In the genomic region with DNA sequence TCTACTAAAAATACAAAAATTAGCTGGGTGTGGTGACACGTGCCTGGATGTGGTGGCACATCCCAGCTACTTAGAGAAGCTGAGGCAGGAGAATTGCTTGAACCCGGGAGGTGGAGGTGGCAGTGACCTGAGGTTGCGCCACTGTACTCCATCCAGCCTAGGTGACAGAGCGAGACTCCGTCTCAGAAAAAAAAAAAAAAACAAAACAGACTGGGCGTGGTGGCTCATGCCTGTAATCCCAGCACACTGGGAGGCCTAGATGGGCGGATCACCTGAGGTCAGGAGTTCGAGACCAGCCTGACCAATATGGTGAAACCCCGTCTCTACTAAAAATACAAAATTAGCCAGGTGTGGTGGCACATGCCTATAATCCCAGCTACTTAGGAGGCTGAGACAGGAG, we compare ENCODE assay signal across 11 cellular contexts. TPM values are rescaled to one million over a fixed set of nuclear protein-coding genes. Genes with fewer than 3 reads are reported as not detected.
DNase-seq lines count a peak whose midpoint lies in the region; ATAC-seq, FAIRE-seq and TF ChIP-seq lines count a peak whose summit lies in the region.
"Not testable (repeated sequence)": the region's sequence is repeated elsewhere in the genome, so short reads cannot be mapped to it uniquely, and the experiment has no call there.
"Had no signal": no experiment of that assay in that cellular context is flagged by ENCODE, and none has a peak within 500 bp of the region (broad histone marks: within the 10 kb centered on the region; RNA-seq: fewer than 3 reads in every experiment).

No MANE protein-coding gene starts in this region.

- TF ChIP-seq EP300 in K562 (IDR thresholded peaks at IDR 0.05; ENCODE audit: low read length); HepG2 (IDR thresholded peaks at IDR 0.05; ENCODE audit: low read depth in 2 of 2, low read length in 2 of 2); HepG2 (CRISPR knock-in tag; IDR thresholded peaks at IDR 0.05; ENCODE audit: borderline replicate concordance): not testable (repeated sequence)

- not testable (repeated sequence) for H4K20me1 ChIP-seq in HCT116 (ENCODE audit: insufficient read depth); K562 (replicated peaks; ENCODE audit: control insufficient read depth, insufficient read depth, low read length); HepG2 (ENCODE audit: insufficient read depth, low read length)

- H3K9me2 ChIP-seq in HCT116 (ENCODE audit: insufficient read depth): not testable (repeated sequence)

- 42% methylated on average over 4 of the region's 9 CpGs for WGBS in K562 (ENCODE audit: insufficient coverage, low coverage, missing lambda C conversion rate)
- 12% methylated on average over 9 of the region's 9 CpGs for WGBS in HepG2 (ENCODE audit: low lambda C conversion rate)

- not testable (repeated sequence) for H3K27me3 ChIP-seq in HCT116 (ENCODE audit: insufficient read depth, low read length)
- peaks cover 4 to 27% of the 10 kb centered on the region in 2 experiments; a peak in 4 of 5 replicates for H3K27me3 ChIP-seq in K562 (ENCODE audit: control insufficient read depth in 2 of 2, insufficient read depth in 2 of 2, low read length in 2 of 2)
- H3K27me3 ChIP-seq in HepG2 (ENCODE audit: control insufficient read depth in 1 of 2, insufficient read depth in 2 of 2, low read length in 2 of 2): peaks cover 22 to 42% of the 10 kb centered on the region in 2 experiments

- FAIRE-seq in K562 (lab: Jason Lieb, UNC); HepG2 (lab: Jason Lieb, UNC): not testable (repeated sequence)

- peak overlapping the region; percentile 14 for H3K27ac Mint-ChIP-seq in T-helper 17 cell
- peak overlapping the region; percentile 46 for H3K27ac Mint-ChIP-seq in activated CD4-positive, alpha-beta T cell treated with anti-CD3 and anti-CD28 coated beads, Interleukin-2, amount 10 ng/mL, durations not matched to agents 7 days and 5 days

- POLR2A ChIA-PET in HCT116 (lab: Charles Lee); activated CD4-positive, alpha-beta T cell treated with anti-CD3 and anti-CD28 coated beads, Interleukin-2, amount 10 ng/mL, durations not matched to agents 7 days and 5 days (lab: Charles Lee): not testable (repeated sequence)
- POLR2A ChIA-PET in HEK293 (lab: Yijun Ruan, JAX): interaction anchor here (0.6 kb wide), 1 partner anchor 38 kb away, joined by 6 read pairs; no protein-coding TSS in a partner anchor
- POLR2A ChIA-PET in K562 (lab: Yijun Ruan, JAX): interaction anchor here (0.6 kb wide), 1 partner anchor 250 kb away, joined by 3 read pairs; no protein-coding TSS in a partner anchor
- POLR2A ChIA-PET in HepG2 (lab: Yijun Ruan, JAX): interaction anchor here (1.1 kb wide), 1 partner anchor 148 kb away, joined by 3 read pairs; no protein-coding TSS in a partner anchor

- intact Hi-C loops in HCT116 (cut with micrococcal nuclease); K562 (cut with micrococcal nuclease); HepG2 (cut with micrococcal nuclease; ENCODE audit: unreplicated experiment): not testable (repeated sequence)

- not testable (repeated sequence) for DNase-seq in HCT116 (ENCODE audit: low read depth, low spot score); T-helper 17 cell; activated CD4-positive, alpha-beta T cell treated with anti-CD3 and anti-CD28 coated beads, Interleukin-2, amount 10 ng/mL, durations not matched to agents 7 days and 5 days; K562 (ENCODE audit: extremely low read depth in 1 of 4, low spot score in 3 of 4); HepG2 (ENCODE audit: low spot score)

- peak overlapping the region; percentile 10; the same call in 1 of the 2 replicates for H3K4me2 ChIP-seq in HCT116 (ENCODE audit: low read length)
- H3K4me2 ChIP-seq in K562 (ENCODE audit: insufficient read depth, low read length); HepG2 (ENCODE audit: low read depth, low read length): not testable (repeated sequence)

- CTCF ChIA-PET in HCT116 (lab: Charles Lee) (interaction anchor here (1.4 to 4.3 kb wide), 2 partner anchors 8 to 39 kb away, joined by 3 to 45 read pairs; no protein-coding TSS in a partner anchor), HEK293 (lab: Yijun Ruan, JAX) (interaction anchor here (0.6 to 5.1 kb wide), 7 partner anchors 8 to 157 kb away, joined by 3 to 58 read pairs (median 5); partner anchors contain the start of gene SMIM5), K562 (lab: Yijun Ruan, JAX; ENCODE audit: low intra/inter-chr PET ratio) (interaction anchor here (0.6 kb wide), 1 partner anchor 9 kb away, joined by 3 read pairs; no protein-coding TSS in a partner anchor), HepG2 (lab: Yijun Ruan, JAX; ENCODE audit: low intra/inter-chr PET ratio, low total read pairs) (interaction anchor here (1.6 kb wide), 1 partner anchor 39 kb away, joined by 4 read pairs; the partner anchor contains the start of gene SMIM5)
- CTCF ChIA-PET in activated CD4-positive, alpha-beta T cell treated with anti-CD3 and anti-CD28 coated beads, Interleukin-2, amount 10 ng/mL, durations not matched to agents 7 days and 5 days (lab: Charles Lee): interaction anchor here (1.4 kb wide), 1 partner anchor 8 kb away, joined by 3 read pairs; no protein-coding TSS in a partner anchor

- RAD21 ChIA-PET in HCT116 (lab: Charles Lee; ENCODE audit: low non-redundant PET in 1 of 2, low total read pairs in 2 of 2, uncharacterized antibody in 2 of 2, unreplicated experiment in 2 of 2): interaction anchor here in 1 of 2 experiments (0.7 kb wide), 1 partner anchor 39 kb away, joined by 3 read pairs; no protein-coding TSS in a partner anchor

- not testable (repeated sequence) for H3K36me3 Mint-ChIP-seq in T-helper 17 cell (ENCODE audit: low read depth); activated CD4-positive, alpha-beta T cell treated with anti-CD3 and anti-CD28 coated beads, Interleukin-2, amount 10 ng/mL, durations not matched to agents 7 days and 5 days (ENCODE audit: low read depth)

- H3K79me2 ChIP-seq in HCT116 (ENCODE audit: insufficient read depth, low read length); K562 (ENCODE audit: control insufficient read depth, insufficient read depth, low read length); HepG2 (ENCODE audit: insufficient read depth, low read length): not testable (repeated sequence)

- not testable (repeated sequence) for H3K4me3 ChIP-seq in HCT116 (replicated peaks in 1 of 2; ENCODE audit: low read depth in 1 of 2, low read length in 2 of 2); HEK293 (ENCODE audit: low read depth, low read length); K562; HepG2 (replicated peaks in 1 of 3; ENCODE audit: insufficient read depth in 1 of 3, low read depth in 2 of 3, low read length in 3 of 3)

- not testable (repeated sequence) for TF ChIP-seq RAD21 in HCT116 (IDR thresholded peaks at IDR 0.05; ENCODE audit: low read depth); K562 (CRISPR knock-in tag; conservative IDR thresholded peaks at IDR 0.05 in 1 of 2, IDR thresholded peaks at IDR 0.05 in 1 of 2); HepG2 (CRISPR knock-in tag; IDR thresholded peaks at IDR 0.05)

- H2AFZ ChIP-seq in HCT116 (ENCODE audit: low read depth, low read length, poor library complexity, severe bottlenecking); K562 (ENCODE audit: low read depth, low read length); HepG2 (ENCODE audit: low read length): not testable (repeated sequence)

- H3K9ac ChIP-seq in HCT116 (ENCODE audit: low read length); K562 (ENCODE audit: insufficient read depth in 1 of 2, low read depth in 2 of 2, low read length in 2 of 2); HepG2 (ENCODE audit: insufficient read depth, low read depth, low read length): not testable (repeated sequence)

- not testable (repeated sequence) for H3K9me1 ChIP-seq in K562 (ENCODE audit: control insufficient read depth, insufficient read depth, low read length)

- TF ChIP-seq POLR2A in HCT116 (IDR thresholded peaks at IDR 0.05; ENCODE audit: borderline replicate concordance, extremely low read depth, insufficient read depth, insufficient read length); K562 (conservative IDR thresholded peaks at IDR 0.05); HepG2 (IDR thresholded peaks at IDR 0.05; ENCODE audit: insufficient read depth in 1 of 2, low read depth in 2 of 2, low read length in 2 of 2): not testable (repeated sequence)

- not testable (repeated sequence) for H3K27ac ChIP-seq in HCT116 (ENCODE audit: low read depth, low read length); HEK293 (ENCODE audit: extremely low read depth, low read depth, low read length); K562 (ENCODE audit: extremely low read depth, low read depth, low read length); HepG2 (ENCODE audit: extremely low read length, insufficient read depth, low read length)

- not testable (repeated sequence) for H3K4me3 Mint-ChIP-seq in T-helper 17 cell; activated CD4-positive, alpha-beta T cell treated with anti-CD3 and anti-CD28 coated beads, Interleukin-2, amount 10 ng/mL, durations not matched to agents 7 days and 5 days

- peaks cover 10 to 32% of the 10 kb centered on the region in 2 experiments; a peak in 3 of 4 replicates for H3K4me1 ChIP-seq in HCT116 (ENCODE audit: control insufficient read depth in 1 of 2, insufficient read depth in 2 of 2, low read length in 2 of 2)
- not testable (repeated sequence) for H3K4me1 ChIP-seq in HEK293 (ENCODE audit: control insufficient read depth, insufficient read depth, low read length)
- H3K4me1 ChIP-seq in K562 (replicated peaks in 1 of 2; ENCODE audit: control insufficient read depth in 2 of 2, insufficient read depth in 2 of 2, low read length in 2 of 2): peaks cover 6 to 43% of the 10 kb centered on the region in 2 experiments; a peak in 3 of 5 replicates
- peaks cover 29% of the 10 kb centered on the region for H3K4me1 ChIP-seq in HepG2 (ENCODE audit: insufficient read depth, low read length)

- not testable (repeated sequence) for ATAC-seq in HCT116, T-helper 17 cell, K562, HepG2

- not testable (repeated sequence) for TF ChIP-seq CTCF in HCT116 (IDR thresholded peaks at IDR 0.05 in 2 of 3, conservative IDR thresholded peaks at IDR 0.05 in 1 of 3; ENCODE audit: borderline replicate concordance in 1 of 3, insufficient read depth in 1 of 3, low read depth in 2 of 3, low read length in 2 of 3); HEK293 (tag by site-specific recombination; IDR thresholded peaks at IDR 0.05); K562 (IDR thresholded peaks at IDR 0.05 in 2 of 3, conservative IDR thresholded peaks at IDR 0.05 in 1 of 3; ENCODE audit: insufficient read depth in 2 of 3, low read depth in 1 of 3, low read length in 3 of 3); HepG2 (CRISPR knock-in tag; IDR thresholded peaks at IDR 0.05)

- not testable (repeated sequence) for BruUV-seq in HCT116 (replicated peaks; lab: Mats Ljungman, UMichigan); K562 (replicated peaks; lab: Mats Ljungman, UMichigan); HepG2 (replicated peaks; lab: Mats Ljungman, UMichigan)

- not testable (repeated sequence) for H3K27me3 Mint-ChIP-seq in T-helper 17 cell; activated CD4-positive, alpha-beta T cell treated with anti-CD3 and anti-CD28 coated beads, Interleukin-2, amount 10 ng/mL, durations not matched to agents 7 days and 5 days

- H3K9me3 Mint-ChIP-seq in activated CD4-positive, alpha-beta T cell treated with anti-CD3 and anti-CD28 coated beads, Interleukin-2, amount 10 ng/mL, durations not matched to agents 7 days and 5 days: not testable (repeated sequence)

- not testable (repeated sequence) for H3K4me1 Mint-ChIP-seq in T-helper 17 cell; activated CD4-positive, alpha-beta T cell treated with anti-CD3 and anti-CD28 coated beads, Interleukin-2, amount 10 ng/mL, durations not matched to agents 7 days and 5 days

- H3K36me3 ChIP-seq in HCT116 (ENCODE audit: control insufficient read depth in 1 of 2, insufficient read depth in 2 of 2, low read length in 2 of 2); HEK293 (ENCODE audit: control insufficient read depth in 2 of 2, insufficient read depth in 1 of 2, low read length in 2 of 2); K562 (ENCODE audit: control insufficient read depth, insufficient read depth, low read length); HepG2 (replicated peaks in 1 of 2; ENCODE audit: control insufficient read depth in 1 of 2, insufficient read depth in 2 of 2, low read length in 2 of 2): not testable (repeated sequence)

- not testable (repeated sequence) for H3K9me3 ChIP-seq in HCT116 (ENCODE audit: control insufficient read depth in 1 of 2, insufficient read depth in 1 of 2, low read depth in 1 of 2, low read length in 2 of 2); HEK293 (ENCODE audit: control insufficient read depth, insufficient read depth, low read depth, low read length); T-helper 17 cell (ENCODE audit: control insufficient read depth, low read length, poor library complexity, severe bottlenecking); K562 (replicated peaks; ENCODE audit: control insufficient read depth, insufficient read depth, low read depth, low read length); HepG2 (ENCODE audit: low read length)

- in situ Hi-C loops in K562 (cut with MboI): not testable (repeated sequence)
- in situ Hi-C loops in HepG2 (cut with HindIII; ENCODE audit: extremely low pct_ligation_motif_present, low pct_unique_long_range_greater_than_20kb): loop anchor here (10.0 kb wide), 1 partner anchor 169 kb away; no protein-coding TSS in a partner anchor

RNA-seq across cellular contexts. Expression of gene MYO15B, which starts 5.8 kb away (rescaled TPM):
- 30.3 TPM for total RNA-seq in HCT116 (2021; ENCODE audit: unreplicated experiment)
- 24.7 and 39.5 TPM in 2 replicates for polyA plus RNA-seq in HCT116 (2012)
- 10 to 100 TPM; 42.2 to 69.3 TPM for total RNA-seq in T-helper 17 cell
- total RNA-seq in activated CD4-positive, alpha-beta T cell treated with anti-CD3 and anti-CD28 coated beads, Interleukin-2, amount 10 ng/mL, durations not matched to agents 7 days and 5 days: 10 to 100 TPM; 11.0 to 13.4 TPM
- total RNA-seq in K562 (2011; cell fraction: chromatin; rRNA removed; ENCODE audit: low replicate concordance): 8.9 and 39.4 TPM in 2 replicates
- total RNA-seq in K562 (2011; cell fraction: nucleolus; rRNA removed): 22.5 and 24.7 TPM in 2 replicates
- 11.1 and 14.7 TPM in 2 replicates for total RNA-seq in K562 (2011; cell fraction: nucleoplasm; rRNA removed)
- 0.05 and 0.24 TPM in 2 replicates for total RNA-seq in K562 (2014; rRNA removed)
- 1.2 TPM in 1 of 2 replicates, not detected in the other for total RNA-seq in K562 (2014; rRNA removed; fragmentation: Illumina TruSeq; extraction: Trizol)
- total RNA-seq in K562 (2015; rRNA removed; fragmentation: Illumina TruSeq; extraction: Trizol): 0.83 TPM in 2 replicates
- 1.5 and 3.1 TPM in 2 replicates for total RNA-seq in K562 (2021)
- 0.82 and 1.2 TPM in 2 replicates for polyA plus RNA-seq in K562 (2011; rRNA removed)
- polyA plus RNA-seq in K562 (2011; cell fraction: cytosol; rRNA removed): 0.39 and 0.49 TPM in 2 replicates
- 15.0 and 17.9 TPM in 2 replicates for polyA plus RNA-seq in K562 (2011; cell fraction: nucleus; rRNA removed)
- polyA plus RNA-seq in K562 (2012): 1.2 and 10.8 TPM in 2 replicates
- 0.12 and 0.76 TPM in 2 replicates for polyA plus RNA-seq in K562 (2014; fragmentation: Illumina TruSeq; extraction: Trizol)
- polyA plus RNA-seq in K562 (2014; fragmentation: Nextera tagmentation; extraction: Ambion mirVana): not detected
- 0.98 and 1.5 TPM in 2 replicates for polyA plus RNA-seq in K562 (2014; rRNA removed)
- 0.70 and 1.0 TPM in 2 replicates for polyA minus RNA-seq in K562 (2011; rRNA and poly(A)+ RNA removed)
- polyA minus RNA-seq in K562 (2011; cell fraction: cytosol; rRNA and poly(A)+ RNA removed): not detected in 2 replicates
- 7.7 and 8.5 TPM in 2 replicates for polyA minus RNA-seq in K562 (2011; cell fraction: nucleus; rRNA and poly(A)+ RNA removed)
- total RNA-seq in HepG2 (2016; rRNA removed; fragmentation: Illumina TruSeq; extraction: Trizol): 1.9 and 2.8 TPM in 2 replicates
- 0.61 and 0.79 TPM in 2 replicates for total RNA-seq in HepG2 (2016; cell fraction: cytosol; rRNA removed; fragmentation: Illumina TruSeq; extraction: Trizol; ENCODE audit: low read depth)
- total RNA-seq in HepG2 (2016; cell fraction: insoluble cytoplasmic fraction; rRNA removed; fragmentation: Illumina TruSeq; extraction: Trizol): 1.1 and 2.7 TPM in 2 replicates
- 0.83 and 1.2 TPM in 2 replicates for total RNA-seq in HepG2 (2016; cell fraction: membrane; rRNA removed; fragmentation: Illumina TruSeq; extraction: Trizol)
- total RNA-seq in HepG2 (2016; cell fraction: nucleus; rRNA removed; fragmentation: Illumina TruSeq; extraction: Trizol): 3.0 and 3.8 TPM in 2 replicates
- polyA plus RNA-seq in HepG2 (2011; rRNA removed): 8.1 and 11.2 TPM in 2 replicates
- polyA plus RNA-seq in HepG2 (2011; cell fraction: cytosol; rRNA removed): 1.6 and 2.5 TPM in 2 replicates
- polyA plus RNA-seq in HepG2 (2011; cell fraction: nucleus; rRNA removed): 122 and 144 TPM in 2 replicates
- 9.5 and 12.7 TPM in 2 replicates for polyA plus RNA-seq in HepG2 (2012)
- polyA plus RNA-seq in HepG2 (2016; cell fraction: cytosol; fragmentation: Illumina TruSeq; extraction: Trizol; ENCODE audit: low read depth): 0.53 and 1.00 TPM in 2 replicates
- 0.63 and 1.4 TPM in 2 replicates for polyA plus RNA-seq in HepG2 (2016; cell fraction: insoluble cytoplasmic fraction; fragmentation: Illumina TruSeq; extraction: Trizol; ENCODE audit: low read depth)
- polyA plus RNA-seq in HepG2 (2016; cell fraction: membrane; fragmentation: Illumina TruSeq; extraction: Trizol; ENCODE audit: low read depth): 0.49 and 0.86 TPM in 2 replicates
- polyA plus RNA-seq in HepG2 (2016; cell fraction: nucleus; fragmentation: Illumina TruSeq; extraction: Trizol; ENCODE audit: insufficient read depth, low read depth): 12.0 and 13.6 TPM in 2 replicates
- polyA minus RNA-seq in HepG2 (2011; rRNA and poly(A)+ RNA removed; ENCODE audit: low replicate concordance): 7.2 and 13.2 TPM in 2 replicates
- polyA minus RNA-seq in HepG2 (2011; cell fraction: cytosol; rRNA and poly(A)+ RNA removed): 3.0 and 6.8 TPM in 2 replicates
- polyA minus RNA-seq in HepG2 (2011; cell fraction: nucleus; rRNA and poly(A)+ RNA removed): 16.5 and 25.7 TPM in 2 replicates

RNA-seq across cellular contexts. Expression of gene SMIM5, which starts 39.8 kb away (rescaled TPM):
- total RNA-seq in HCT116 (2021; ENCODE audit: unreplicated experiment) (0.12 TPM), T-helper 17 cell (1 to 10 TPM in 1 of 2 donors, under 1 TPM in 1; 0.40 to 8.4 TPM), K562 (2014; rRNA removed) (not detected in 2 replicates), K562 (2014; rRNA removed; fragmentation: Illumina TruSeq; extraction: Trizol) (not detected in 2 replicates), K562 (2015; rRNA removed; fragmentation: Illumina TruSeq; extraction: Trizol) (not detected in 2 replicates), K562 (2021) (not detected in 2 replicates), HepG2 (2016; rRNA removed; fragmentation: Illumina TruSeq; extraction: Trizol) (not detected in 2 replicates)
- 0.79 and 1.0 TPM in 2 replicates for polyA plus RNA-seq in HCT116 (2012)
- under 1 TPM; 0.10 to 0.12 TPM for total RNA-seq in activated CD4-positive, alpha-beta T cell treated with anti-CD3 and anti-CD28 coated beads, Interleukin-2, amount 10 ng/mL, durations not matched to agents 7 days and 5 days
- 0.16 TPM in 1 of 2 replicates, not detected in the other for total RNA-seq in K562 (2011; cell fraction: chromatin; rRNA removed; ENCODE audit: low replicate concordance)
- total RNA-seq in K562 (2011; cell fraction: nucleolus; rRNA removed): 0.13 TPM in 1 of 2 replicates, not detected in the other
- not detected in 2 replicates for total RNA-seq in K562 (2011; cell fraction: nucleoplasm; rRNA removed)
- polyA plus RNA-seq in K562 (2011; rRNA removed) (not detected in 2 replicates), K562 (2014; fragmentation: Illumina TruSeq; extraction: Trizol) (not detected in 2 replicates), K562 (2014; fragmentation: Nextera tagmentation; extraction: Ambion mirVana) (not detected), K562 (2014; rRNA removed) (0.08 TPM in 1 of 2 replicates, not detected in the other), HepG2 (2011; rRNA removed) (0.05 TPM in 1 of 2 replicates, not detected in the other)
- 0.04 TPM in 1 of 2 replicates, not detected in the other for polyA plus RNA-seq in K562 (2011; cell fraction: cytosol; rRNA removed)
- polyA plus RNA-seq in K562 (2011; cell fraction: nucleus; rRNA removed): not detected in 2 replicates
- 0.14 and 0.17 TPM in 2 replicates for polyA plus RNA-seq in K562 (2012)
- polyA minus RNA-seq in K562 (2011; rRNA and poly(A)+ RNA removed): not detected in 2 replicates
- polyA minus RNA-seq in K562 (2011; cell fraction: cytosol; rRNA and poly(A)+ RNA removed): not detected in 2 replicates
- not detected in 2 replicates for polyA minus RNA-seq in K562 (2011; cell fraction: nucleus; rRNA and poly(A)+ RNA removed)
- not detected in 2 replicates for total RNA-seq in HepG2 (2016; cell fraction: cytosol; rRNA removed; fragmentation: Illumina TruSeq; extraction: Trizol; ENCODE audit: low read depth)
- 0.09 TPM in 1 of 2 replicates, not detected in the other for total RNA-seq in HepG2 (2016; cell fraction: insoluble cytoplasmic fraction; rRNA removed; fragmentation: Illumina TruSeq; extraction: Trizol)
- not detected in 2 replicates for total RNA-seq in HepG2 (2016; cell fraction: membrane; rRNA removed; fragmentation: Illumina TruSeq; extraction: Trizol)
- total RNA-seq in HepG2 (2016; cell fraction: nucleus; rRNA removed; fragmentation: Illumina TruSeq; extraction: Trizol): not detected in 2 replicates
- 0.05 TPM in 1 of 2 replicates, not detected in the other for polyA plus RNA-seq in HepG2 (2011; cell fraction: cytosol; rRNA removed)
- 0.35 and 0.80 TPM in 2 replicates for polyA plus RNA-seq in HepG2 (2011; cell fraction: nucleus; rRNA removed)
- 0.20 and 0.48 TPM in 2 replicates for polyA plus RNA-seq in HepG2 (2012)
- polyA plus RNA-seq in HepG2 (2016; cell fraction: cytosol; fragmentation: Illumina TruSeq; extraction: Trizol; ENCODE audit: low read depth): not detected in 2 replicates
- 0.14 TPM in 1 of 2 replicates, not detected in the other for polyA plus RNA-seq in HepG2 (2016; cell fraction: insoluble cytoplasmic fraction; fragmentation: Illumina TruSeq; extraction: Trizol; ENCODE audit: low read depth)
- polyA plus RNA-seq in HepG2 (2016; cell fraction: membrane; fragmentation: Illumina TruSeq; extraction: Trizol; ENCODE audit: low read depth): not detected in 2 replicates
- not detected in 2 replicates for polyA plus RNA-seq in HepG2 (2016; cell fraction: nucleus; fragmentation: Illumina TruSeq; extraction: Trizol; ENCODE audit: insufficient read depth, low read depth)
- not detected in 2 replicates for polyA minus RNA-seq in HepG2 (2011; rRNA and poly(A)+ RNA removed; ENCODE audit: low replicate concordance)
- not detected in 2 replicates for polyA minus RNA-seq in HepG2 (2011; cell fraction: cytosol; rRNA and poly(A)+ RNA removed)
- 0.26 TPM in 1 of 2 replicates, not detected in the other for polyA minus RNA-seq in HepG2 (2011; cell fraction: nucleus; rRNA and poly(A)+ RNA removed)
- total RNA-seq: A673; CD4-positive, alpha-beta memory T cell; Daoy had no signal
- polyA plus RNA-seq: AG04450; BJ; CD4-positive, alpha-beta memory T cell had no signal
